24 cellular contexts compared by ENCODE assay signal in the genomic region with DNA sequence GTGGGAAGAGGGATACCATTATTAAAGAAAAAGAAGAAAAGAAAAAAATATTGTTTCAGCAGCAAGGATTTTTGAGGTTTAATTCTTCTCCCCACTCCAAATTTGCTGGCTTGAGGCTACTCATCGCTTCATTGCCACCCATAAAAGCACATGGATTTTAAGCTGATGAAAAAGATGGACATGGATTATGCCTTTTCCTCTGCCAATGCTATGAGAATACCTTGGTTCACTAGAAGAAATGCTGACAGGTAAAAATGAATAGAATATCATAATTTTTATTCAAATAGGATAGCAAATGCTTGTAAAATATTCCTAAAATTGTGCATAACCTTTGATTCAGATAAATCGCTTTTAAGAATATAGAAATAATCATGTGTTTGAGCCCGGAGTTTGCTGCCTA.
A peak's percentile ranks its signal among the peaks of the same experiment; 100 is the strongest.
DNase-seq lines count a peak whose midpoint lies in the region; ATAC-seq and TF ChIP-seq lines count a peak whose summit lies in the region.
"Had no signal": no experiment of that assay in that cellular context is flagged by ENCODE, and none has a peak within 500 bp of the region (broad histone marks: within the 10 kb centered on the region; RNA-seq: fewer than 3 reads in every experiment).

No MANE protein-coding gene starts in this region.

- no peak overlapping the region for H2AFZ ChIP-seq in mesenchymal stem cell (ENCODE audit: low read depth, low read length)

- H2BK12ac ChIP-seq in mesenchymal stem cell (ENCODE audit: low read length in 2 of 2): no peak overlapping the region

- H3K4ac ChIP-seq in mesenchymal stem cell (ENCODE audit: low read depth in 1 of 2, low read length in 2 of 2): no peak overlapping the region

- H3K4me3 ChIP-seq in mesenchymal stem cell (ENCODE audit: insufficient read depth in 1 of 2, low read depth in 1 of 2, low read length in 2 of 2): peak overlapping the region in 1 of 2 experiments; percentile 64
- H3K4me3 ChIP-seq in right cardiac atrium (ENCODE audit: low read length): no peak overlapping the region
- H3K4me3 ChIP-seq: BLaER1, stomach, tibial nerve had no signal

- no peak overlapping the region for H4K91ac ChIP-seq in mesenchymal stem cell (ENCODE audit: low read length)

- peak overlapping the region in 1 of 2 experiments; percentile 79 for H3K18ac ChIP-seq in mesenchymal stem cell (ENCODE audit: low read depth in 1 of 2, low read length in 2 of 2)

- H3K9ac ChIP-seq in mesenchymal stem cell (ENCODE audit: low read length): peak overlapping the region; percentile 63
- H3K9ac ChIP-seq: BLaER1 had no signal

- H3K4me1 ChIP-seq in mesenchymal stem cell (ENCODE audit: control insufficient read depth, insufficient read depth, low read depth, low read length): no peaks in the 10 kb centered on the region
- no peaks in the 10 kb centered on the region for H3K4me1 ChIP-seq in right cardiac atrium (ENCODE audit: control insufficient read depth, insufficient read depth, low read length)
- H3K4me1 ChIP-seq: BLaER1, stomach, tibial nerve had no signal

- peak overlapping the region in 1 of 2 experiments; percentile 36 for H3K14ac ChIP-seq in mesenchymal stem cell (ENCODE audit: low read length in 2 of 2)

- no peak for ATAC-seq in WTC11
- ATAC-seq in HG02852 (IDR thresholded peaks at IDR 0.05; ENCODE audit: unreplicated experiment): no peak
- ATAC-seq in right cardiac atrium: no peak
- ATAC-seq: left ventricle myocardium superior had no signal

- no peak for TF ChIP-seq CTCF in HFFc6 (IDR thresholded peaks at IDR 0.05)
- TF ChIP-seq CTCF in WTC11 (IDR thresholded peaks at IDR 0.05): no peak
- TF ChIP-seq CTCF in type B pancreatic cell (conservative IDR thresholded peaks at IDR 0.05): no peak

- 93% methylated on average over 2 of the region's 3 CpGs for WGBS in mesenchymal stem cell
- WGBS in right cardiac atrium: 92% methylated on average over 3 of the region's 3 CpGs

- H3K9me3 ChIP-seq in mesenchymal stem cell (ENCODE audit: control insufficient read depth, low read length): no peaks in the 10 kb centered on the region
- H3K9me3 ChIP-seq in right cardiac atrium (ENCODE audit: control insufficient read depth, low read length): no peaks in the 10 kb centered on the region
- H3K9me3 ChIP-seq: BLaER1, stomach, tibial nerve had no signal

- H2BK120ac ChIP-seq in mesenchymal stem cell (ENCODE audit: low read depth, low read length): no peak overlapping the region

- H4K8ac ChIP-seq in mesenchymal stem cell (ENCODE audit: low read length): no peak overlapping the region

- H3K27me3 Mint-ChIP-seq in HFFc6 (ENCODE audit: insufficient read depth): no peaks in the 10 kb centered on the region
- peaks cover 57% of the 10 kb centered on the region for H3K27me3 Mint-ChIP-seq in WTC11 (ENCODE audit: low read depth)
- H3K27me3 Mint-ChIP-seq in type B pancreatic cell: peaks cover 2% of the 10 kb centered on the region
- H3K27me3 Mint-ChIP-seq: activated naive CD4-positive, alpha-beta T cell treated with anti-CD3 and anti-CD28 coated beads, Interleukin-2, amount 10 ng/mL, durations not matched to agents 7 days and 5 days had no signal

- H2BK5ac ChIP-seq in mesenchymal stem cell (ENCODE audit: low read depth, low read length, poor library complexity, severe bottlenecking): peak overlapping the region; percentile 81

- H3K4me3 Mint-ChIP-seq in HFFc6 (peak overlapping the region; percentile 87), WTC11 (no peak overlapping the region), type B pancreatic cell (no peak overlapping the region)
- H3K4me3 Mint-ChIP-seq: activated naive CD4-positive, alpha-beta T cell treated with anti-CD3 and anti-CD28 coated beads, Interleukin-2, amount 10 ng/mL, durations not matched to agents 7 days and 5 days; neural crest cell had no signal

- H2AK5ac ChIP-seq in mesenchymal stem cell (ENCODE audit: low read length, severe bottlenecking): no peak overlapping the region

- H3K9me3 Mint-ChIP-seq in HFFc6: peaks cover 2% of the 10 kb centered on the region; the same call in 1 of the 2 replicates
- H3K9me3 Mint-ChIP-seq in WTC11: no peaks in the 10 kb centered on the region
- peaks cover 5% of the 10 kb centered on the region for H3K9me3 Mint-ChIP-seq in type B pancreatic cell

- no peak overlapping the region for H2BK15ac ChIP-seq in mesenchymal stem cell (ENCODE audit: low read depth, poor library complexity, severe bottlenecking)

- no peak overlapping the region for H3K23ac ChIP-seq in mesenchymal stem cell (ENCODE audit: low read length in 2 of 2)

- H3K27ac Mint-ChIP-seq in HFFc6 (peak overlapping the region; percentile 93), WTC11 (peak overlapping the region; percentile 24; the same call in 1 of the 2 replicates), type B pancreatic cell (peak overlapping the region; percentile 12)
- H3K27ac Mint-ChIP-seq: activated naive CD4-positive, alpha-beta T cell treated with anti-CD3 and anti-CD28 coated beads, Interleukin-2, amount 10 ng/mL, durations not matched to agents 7 days and 5 days had no signal

- H3K27ac ChIP-seq in mesenchymal stem cell (ENCODE audit: low read length, poor library complexity, severe bottlenecking): peak overlapping the region; percentile 98
- no peak overlapping the region for H3K27ac ChIP-seq in right cardiac atrium (ENCODE audit: low read length)
- H3K27ac ChIP-seq: BLaER1, stomach, tibial nerve had no signal

- peaks cover 42% of the 10 kb centered on the region for H3K4me1 Mint-ChIP-seq in HFFc6 (ENCODE audit: low read depth)
- H3K4me1 Mint-ChIP-seq in WTC11: peaks cover 35% of the 10 kb centered on the region
- H3K4me1 Mint-ChIP-seq in type B pancreatic cell (ENCODE audit: unreplicated experiment): peaks cover 4% of the 10 kb centered on the region
- H3K4me1 Mint-ChIP-seq: activated naive CD4-positive, alpha-beta T cell treated with anti-CD3 and anti-CD28 coated beads, Interleukin-2, amount 10 ng/mL, durations not matched to agents 7 days and 5 days had no signal

- no peaks in the 10 kb centered on the region for H3K27me3 ChIP-seq in mesenchymal stem cell (ENCODE audit: control insufficient read depth in 1 of 2, insufficient read depth in 1 of 2, low read length in 2 of 2)
- no peaks in the 10 kb centered on the region for H3K27me3 ChIP-seq in right cardiac atrium (ENCODE audit: control insufficient read depth, insufficient read depth)
- H3K27me3 ChIP-seq: BLaER1, stomach, tibial nerve had no signal

- DNase-seq in HFFc6 (no peak), WTC11 (ENCODE audit: low spot score) (no peak), mesenchymal stem cell (no peak), type B pancreatic cell (ENCODE audit: extremely low spot score, unreplicated experiment) (no peak), NCI-H1436 treated with DMSO at 0.1 percent for 48 hours (lab: John Stamatoyannopoulos, UW) (no peak), right cardiac atrium (no peak)
- DNase-seq: activated CD4-positive, alpha-beta T cell treated with anti-CD3 and anti-CD28 coated beads for 48 hours; activated naive CD4-positive, alpha-beta T cell treated with anti-CD3 and anti-CD28 coated beads, Interleukin-2, amount 10 ng/mL, durations not matched to agents 7 days and 5 days; activated T-cell treated with anti-CD3 and anti-CD28 coated beads, Interleukin-2, amount 50 U/mL, for 48 hours; anterior cingulate cortex; effector CD4-positive, alpha-beta T cell; hypothalamus; KBM-7; left ventricle myocardium superior; NCI-H187 treated with DMSO at 0.1 percent for 48 hours; NCI-H82; OCI-M1; Right ventricle myocardium superior; stimulated activated CD4-positive, alpha-beta T cell treated with anti-CD3 and anti-CD28 coated beads, Interleukin-12 subunit alpha, Interleukin-12 subunit beta, amount 100 ng/mL, for 4 hours; stomach had no signal

- H3K79me1 ChIP-seq in mesenchymal stem cell (replicated peaks; ENCODE audit: low read length, poor library complexity, severe bottlenecking): no peaks in the 10 kb centered on the region

- CTCF ChIA-PET in WTC11 (lab: Charles Lee): no interaction called here

- intact Hi-C loops in right cardiac atrium (cut with DNase I): no loop called here

- POLR2A ChIA-PET in WTC11 (lab: Charles Lee): no interaction called here

- H3K4me2 ChIP-seq in mesenchymal stem cell (ENCODE audit: low read length, poor library complexity, severe bottlenecking): no peak overlapping the region
- H3K4me2 ChIP-seq: BLaER1 had no signal

- no peaks in the 10 kb centered on the region for H3K36me3 ChIP-seq in mesenchymal stem cell (ENCODE audit: control insufficient read depth in 1 of 2, insufficient read depth in 2 of 2, low read depth in 1 of 2, low read length in 2 of 2)
- H3K36me3 ChIP-seq: BLaER1, stomach, tibial nerve had no signal

- H3K36me3 Mint-ChIP-seq in HFFc6 (ENCODE audit: low read depth) (peaks cover 11% of the 10 kb centered on the region), WTC11 (no peaks in the 10 kb centered on the region), type B pancreatic cell (peaks cover 2% of the 10 kb centered on the region)
- H3K36me3 Mint-ChIP-seq: activated naive CD4-positive, alpha-beta T cell treated with anti-CD3 and anti-CD28 coated beads, Interleukin-2, amount 10 ng/mL, durations not matched to agents 7 days and 5 days had no signal

TF ChIP-seq in WTC11, 78 proteins besides CTCF, POLR2A, EP300 and RAD21 (continues in another document):
- no peak for TF ChIP-seq ZBTB21 (CRISPR knock-in tag; IDR thresholded peaks at IDR 0.05; ENCODE audit: borderline replicate concordance)
- TF ChIP-seq, protein P1, sequence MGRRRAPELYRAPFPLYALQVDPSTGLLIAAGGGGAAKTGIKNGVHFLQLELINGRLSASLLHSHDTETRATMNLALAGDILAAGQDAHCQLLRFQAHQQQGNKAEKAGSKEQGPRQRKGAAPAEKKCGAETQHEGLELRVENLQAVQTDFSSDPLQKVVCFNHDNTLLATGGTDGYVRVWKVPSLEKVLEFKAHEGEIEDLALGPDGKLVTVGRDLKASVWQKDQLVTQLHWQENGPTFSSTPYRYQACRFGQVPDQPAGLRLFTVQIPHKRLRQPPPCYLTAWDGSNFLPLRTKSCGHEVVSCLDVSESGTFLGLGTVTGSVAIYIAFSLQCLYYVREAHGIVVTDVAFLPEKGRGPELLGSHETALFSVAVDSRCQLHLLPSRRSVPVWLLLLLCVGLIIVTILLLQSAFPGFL (CRISPR knock-in tag; IDR thresholded peaks at IDR 0.05; ENCODE audit: borderline replicate concordance): no peak

Comparison
In these comparisons a context has a peak if more than half of its experiments do, and no peak if none do; other contexts are left out.
1. H3K27ac Mint-ChIP-seq: peak in every context shown above with its lines; median percentile 93 in HFFc6; 24 in WTC11; 12 in type B pancreatic cell.